ENCODE assay signal across 8 cellular contexts in genomic region chr1:8120693-8121260, GRCh38.
DNase-seq lines count a peak whose midpoint lies in the region; ATAC-seq and TF ChIP-seq lines count a peak whose summit lies in the region.

No MANE protein-coding gene starts in this region.

- peak overlapping the region; percentile 23 for H3K4me3 Mint-ChIP-seq in activated naive CD8-positive, alpha-beta T cell
- H3K4me3 Mint-ChIP-seq in activated naive CD8-positive, alpha-beta T cell treated with anti-CD3 and anti-CD28 coated beads for 36 hours: no peak overlapping the region
- no peak overlapping the region for H3K4me3 Mint-ChIP-seq in MCF 10A (ENCODE audit: unreplicated experiment)

- H3K4me1 ChIP-seq in lung (ENCODE audit: control insufficient read depth in 2 of 2, insufficient read depth in 2 of 2, low read length in 2 of 2) (peaks cover 0 to 17% of the 10 kb centered on the region in 2 donors), transverse colon (peaks cover 14 to 47% (median 30%) of the 10 kb centered on the region in 4 donors)

- ATAC-seq in lung (ENCODE audit: insufficient read depth, low FRiP score) (peak; percentile 55), GM19467 (IDR thresholded peaks at IDR 0.05; ENCODE audit: unreplicated experiment) (no peak)

- H3K27ac Mint-ChIP-seq in activated naive CD8-positive, alpha-beta T cell: no peak overlapping the region
- no peak overlapping the region for H3K27ac Mint-ChIP-seq in activated naive CD8-positive, alpha-beta T cell treated with anti-CD3 and anti-CD28 coated beads for 36 hours
- H3K27ac Mint-ChIP-seq in MCF 10A (ENCODE audit: low read depth, unreplicated experiment): peak overlapping the region; percentile 92

- H3K27me3 ChIP-seq in lung (ENCODE audit: control insufficient read depth, insufficient read depth) (no peaks in the 10 kb centered on the region), transverse colon (no peaks in the 10 kb centered on the region)

- no peaks in the 10 kb centered on the region for H3K9me3 Mint-ChIP-seq in activated naive CD8-positive, alpha-beta T cell (ENCODE audit: low read depth)
- H3K9me3 Mint-ChIP-seq in activated naive CD8-positive, alpha-beta T cell treated with anti-CD3 and anti-CD28 coated beads for 36 hours: no peaks in the 10 kb centered on the region
- H3K9me3 Mint-ChIP-seq in MCF 10A (ENCODE audit: unreplicated experiment): peaks cover 5% of the 10 kb centered on the region

- no peak for TF ChIP-seq CTCF in MCF 10A (IDR thresholded peaks at IDR 0.05; ENCODE audit: unreplicated experiment)
- TF ChIP-seq CTCF in lung (IDR thresholded peaks at IDR 0.05; ENCODE audit: control extremely low read depth, extremely low read depth): no peak
- TF ChIP-seq CTCF in transverse colon (IDR thresholded peaks at IDR 0.05): no peak

- H3K27me3 Mint-ChIP-seq in activated naive CD8-positive, alpha-beta T cell: peaks cover 10% of the 10 kb centered on the region
- peaks cover 44% of the 10 kb centered on the region for H3K27me3 Mint-ChIP-seq in activated naive CD8-positive, alpha-beta T cell treated with anti-CD3 and anti-CD28 coated beads for 36 hours
- H3K27me3 Mint-ChIP-seq in MCF 10A (ENCODE audit: insufficient read depth, unreplicated experiment): no peaks in the 10 kb centered on the region

- H3K4me3 ChIP-seq in lung (no peak overlapping the region), transverse colon (no peak overlapping the region)

- CTCF ChIA-PET in MCF 10A (lab: Yijun Ruan, JAX): interaction anchor here (0.6 to 1.3 kb wide), 4 partner anchors 8 to 81 kb away, joined by 4 read pairs; no protein-coding TSS in a partner anchor

- H3K36me3 ChIP-seq in lung (ENCODE audit: control insufficient read depth in 2 of 2, insufficient read depth in 2 of 2, low read length in 2 of 2) (no peaks in the 10 kb centered on the region), transverse colon (no peaks in the 10 kb centered on the region)

- TF ChIP-seq POLR2A in transverse colon (IDR thresholded peaks at IDR 0.05): no peak

- BruUV-seq in MCF 10A (replicated peaks; lab: Mats Ljungman, UMichigan): no TSS peak

- in situ Hi-C loops in transverse colon (cut with MboI; ENCODE audit: low pct_ligation_motif_present in 1 of 4, low pct_unique_long_range_greater_than_20kb in 1 of 4, low sequenced_read_pairs in 3 of 4): no loop called here

- H3K36me3 Mint-ChIP-seq in activated naive CD8-positive, alpha-beta T cell: peaks cover 2% of the 10 kb centered on the region
- H3K36me3 Mint-ChIP-seq in activated naive CD8-positive, alpha-beta T cell treated with anti-CD3 and anti-CD28 coated beads for 36 hours: no peaks in the 10 kb centered on the region
- peaks cover 7% of the 10 kb centered on the region for H3K36me3 Mint-ChIP-seq in MCF 10A (ENCODE audit: insufficient read depth, unreplicated experiment)

- peaks cover 10% of the 10 kb centered on the region for H3K4me1 Mint-ChIP-seq in activated naive CD8-positive, alpha-beta T cell (ENCODE audit: low read depth)
- peaks cover 9% of the 10 kb centered on the region for H3K4me1 Mint-ChIP-seq in activated naive CD8-positive, alpha-beta T cell treated with anti-CD3 and anti-CD28 coated beads for 36 hours
- peaks cover 31% of the 10 kb centered on the region for H3K4me1 Mint-ChIP-seq in MCF 10A (ENCODE audit: insufficient read depth, unreplicated experiment)

- POLR2A ChIA-PET in MCF 10A (lab: Yijun Ruan, JAX): interaction anchor here (0.6 to 6.3 kb wide), 18 partner anchors 15 to 193 kb away, joined by 3 to 54 read pairs (median 4); no protein-coding TSS in a partner anchor

- no peak for TF ChIP-seq EP300 in transverse colon (IDR thresholded peaks at IDR 0.05; ENCODE audit: low read depth)

- H3K9me3 ChIP-seq in lung (ENCODE audit: control insufficient read depth in 2 of 2, insufficient read depth in 1 of 2, low read length in 1 of 2): no peaks in the 10 kb centered on the region
- H3K9me3 ChIP-seq in transverse colon: no peaks in the 10 kb centered on the region

- intact Hi-C loops in MCF 10A (cut with micrococcal nuclease): no loop called here
- intact Hi-C loops in transverse colon (cut with DNase I; ENCODE audit: low total_unique reads): loop anchor here (5.0 to 10.0 kb wide), 2 partner anchors 66 to 82 kb away; no protein-coding TSS in a partner anchor

- DNase-seq in activated naive CD8-positive, alpha-beta T cell treated with anti-CD3 and anti-CD28 coated beads for 36 hours: no peak
- DNase-seq in MCF 10A (ENCODE audit: unreplicated experiment) (peak; percentile 72), lung (ENCODE audit: low spot score) (no peak), transverse colon (no peak), cerebellar nuclear complex (lab: John Stamatoyannopoulos, UW) (no peak), globus pallidus (ENCODE audit: low spot score) (no peak)

- WGBS in lung, 2 donors: 2 to 4% methylated on average over 10 of the region's 10 CpGs
- WGBS in transverse colon (ENCODE audit: low coverage in 1 of 2), 2 donors: 12 to 19% methylated on average over 2 to 10 of the region's 10 CpGs

- peak overlapping the region; percentile 49 to 85 for H3K27ac ChIP-seq in lung (ENCODE audit: low read depth in 1 of 2, low read length in 1 of 2)
- peak overlapping the region; percentile 76 to 90 (median 82) for H3K27ac ChIP-seq in transverse colon
